ENCODE assay signal across 8 cellular contexts in genomic region chr5:6715271-6715670, GRCh38. TPM values are rescaled to one million over a fixed set of nuclear protein-coding genes. Genes with fewer than 3 reads are reported as not detected.
DNase-seq lines count a peak whose midpoint lies in the region; FAIRE-seq and TF ChIP-seq lines count a peak whose summit lies in the region.

No MANE protein-coding gene starts in this region.

- H3K36me3 ChIP-seq in A673 (ENCODE audit: insufficient read depth, low read length, poor library complexity, severe bottlenecking) (peaks cover 2% of the 10 kb centered on the region), bronchial epithelial cell (ENCODE audit: control insufficient read depth, insufficient read depth, low read length) (peaks cover 5% of the 10 kb centered on the region), muscle layer of colon (ENCODE audit: insufficient read depth, low read length) (no peaks in the 10 kb centered on the region)

- TF ChIP-seq CTCF in A673 (conservative IDR thresholded peaks at IDR 0.05; ENCODE audit: low read depth, low read length) (no peak), HL-60 (IDR thresholded peaks at IDR 0.05; ENCODE audit: insufficient read depth, low read length) (no peak), bronchial epithelial cell (IDR thresholded peaks at IDR 0.05; ENCODE audit: insufficient read depth, low read length, severe bottlenecking) (no peak)

- H3K9me3 ChIP-seq in A673 (ENCODE audit: low read depth, low read length, poor library complexity, severe bottlenecking) (no peaks in the 10 kb centered on the region), muscle layer of colon (ENCODE audit: low read length) (no peaks in the 10 kb centered on the region)

- intact Hi-C loops in A673 (cut with micrococcal nuclease; ENCODE audit: unreplicated experiment) = no loop called here

- no peak for FAIRE-seq in bronchial epithelial cell (lab: Jason Lieb, UNC)

- H3K4me1 ChIP-seq in A673 (ENCODE audit: insufficient read depth, low read length, poor library complexity, severe bottlenecking) = peaks cover 8% of the 10 kb centered on the region
- peaks cover 43% of the 10 kb centered on the region for H3K4me1 ChIP-seq in muscle layer of colon (ENCODE audit: insufficient read depth, low read length)

- H3K27ac ChIP-seq in A673 (ENCODE audit: low read depth, low read length, poor library complexity, severe bottlenecking) (no peak overlapping the region), HL-60 (replicated peaks) (no peak overlapping the region), muscle layer of colon (ENCODE audit: low read depth, low read length) (no peak overlapping the region)

- H3K27me3 ChIP-seq in A673 (replicated peaks; ENCODE audit: insufficient read depth, low read depth, low read length, poor library complexity) (no peaks in the 10 kb centered on the region), HL-60 (ENCODE audit: insufficient read depth, poor library complexity, severe bottlenecking) (no peaks in the 10 kb centered on the region), bronchial epithelial cell (ENCODE audit: control insufficient read depth, insufficient read depth, low read length) (no peaks in the 10 kb centered on the region), muscle layer of colon (ENCODE audit: control insufficient read depth in 1 of 2, insufficient read depth in 2 of 2, low read length in 2 of 2) (no peaks in the 10 kb centered on the region)

- H3K9ac ChIP-seq in muscle layer of colon (ENCODE audit: low read length) = peak overlapping the region; percentile 25

- POLR2A ChIA-PET in A673 (lab: Charles Lee; ENCODE audit: low non-redundant PET) = no interaction called here

- no peak for DNase-seq in A673 (ENCODE audit: low spot score)
- DNase-seq in HL-60 (ENCODE audit: low read depth in 1 of 2, low spot score in 1 of 2) = no peak
- DNase-seq in bronchial epithelial cell (ENCODE audit: low read depth) = no peak
- DNase-seq in effector CD4-positive, alpha-beta T cell = no peak
- no peak for DNase-seq in stimulated activated CD4-positive, alpha-beta T cell treated with anti-CD3 and anti-CD28 coated beads, Interleukin-4, amount 100 ng/mL, for 24 hours
- no peak for DNase-seq in activated CD4-positive, CD25-positive, alpha-beta regulatory T cell treated with anti-CD3 and anti-CD28 coated beads, Interleukin-2, amount 50 U/mL, for 72 hours
- no peak for DNase-seq in NCI-H1930 (lab: John Stamatoyannopoulos, UW)

- H3K4me3 ChIP-seq in A673 (ENCODE audit: low read depth, low read length, poor library complexity, severe bottlenecking) (peak overlapping the region; percentile 80), HL-60 (replicated peaks; ENCODE audit: insufficient read depth, low read length) (peak overlapping the region; percentile 54), bronchial epithelial cell (ENCODE audit: low read depth, low read length) (peak overlapping the region; percentile 79), muscle layer of colon (ENCODE audit: low read depth in 1 of 2, low read length in 2 of 2) (peak overlapping the region in 1 of 2 donors; percentile 64)

- CTCF ChIA-PET in A673 (lab: Charles Lee) = no interaction called here

- no TSS peak for BruUV-seq in A673 (replicated peaks; lab: Mats Ljungman, UMichigan)

RNA-seq across cellular contexts. Expression of gene TENT4A, which starts 2.0 kb away (rescaled TPM):
- 51.7 and 57.1 TPM in 2 replicates for total RNA-seq in A673 (2021)
- total RNA-seq in bronchial epithelial cell = 6.8 and 7.9 TPM in 2 replicates
